ENCODE assay signal across 1 cellular context in the genomic region with DNA sequence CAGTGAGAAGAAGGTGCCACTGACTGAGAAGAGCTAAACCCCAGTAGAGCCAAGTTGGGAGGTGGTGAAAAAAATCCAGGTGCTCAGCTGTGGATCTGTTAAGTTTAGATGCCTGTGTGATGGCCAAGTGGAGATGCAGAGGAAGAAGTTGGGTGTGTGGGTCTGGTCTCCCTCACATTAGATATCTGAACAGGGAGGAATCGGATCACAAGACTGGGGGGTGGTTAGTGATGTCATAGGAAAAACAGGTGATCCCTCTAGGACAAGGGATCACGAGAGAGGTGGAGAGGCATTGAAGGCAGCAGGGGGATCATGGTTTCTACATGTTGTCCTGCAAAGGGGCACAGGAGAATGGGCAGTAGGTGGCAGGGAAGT.
TF ChIP-seq lines count a peak whose summit lies in the region.

No MANE protein-coding gene starts in this region.

TF ChIP-seq in K562, 482 proteins besides CTCF, POLR2A, EP300 and RAD21 (continued from another document):
- TF ChIP-seq CTCFL (IDR thresholded peaks at IDR 0.05; ENCODE audit: borderline replicate concordance, insufficient read depth, low read depth, low read length, poor library complexity, severe bottlenecking) (no peak), ZNF143 (CRISPR knock-in tag; IDR thresholded peaks at IDR 0.05) (no peak), ETV6 (IDR thresholded peaks at IDR 0.05; ENCODE audit: borderline replicate concordance in 1 of 2, low read depth in 2 of 2, low read length in 1 of 2) (no peak), ETV6 (CRISPR knock-in tag; IDR thresholded peaks at IDR 0.05; ENCODE audit: borderline replicate concordance) (no peak), CHD1 (IDR thresholded peaks at IDR 0.05; ENCODE audit: low read length) (no peak), REST (CRISPR knock-in tag; IDR thresholded peaks at IDR 0.05; ENCODE audit: low read depth) (no peak), WHSC1 (IDR thresholded peaks at IDR 0.05; ENCODE audit: low read length) (no peak), ZNF175 (CRISPR knock-in tag; IDR thresholded peaks at IDR 0.05; ENCODE audit: low read depth) (no peak), NFIX (CRISPR knock-in tag; IDR thresholded peaks at IDR 0.05; ENCODE audit: low read depth) (no peak), ZNF586 (CRISPR knock-in tag; conservative IDR thresholded peaks at IDR 0.05) (no peak), MXI1 (IDR thresholded peaks at IDR 0.05; ENCODE audit: low read depth, low read length) (no peak), ZNF764 (CRISPR knock-in tag; IDR thresholded peaks at IDR 0.05; ENCODE audit: low read depth) (no peak), ZNF124 (CRISPR knock-in tag; IDR thresholded peaks at IDR 0.05) (no peak), SREBF2 (CRISPR knock-in tag; IDR thresholded peaks at IDR 0.05) (no peak), NONO (IDR thresholded peaks at IDR 0.05; ENCODE audit: low read depth in 2 of 2, low read length in 1 of 2) (no peak), BCLAF1 (IDR thresholded peaks at IDR 0.05; ENCODE audit: borderline replicate concordance in 1 of 2, control insufficient read depth in 1 of 2, low read depth in 2 of 2, low read length in 1 of 2) (no peak), ZBTB7A (IDR thresholded peaks at IDR 0.05; ENCODE audit: borderline replicate concordance, control insufficient read depth, low read depth, low read length) (no peak), SREBF1 (IDR thresholded peaks at IDR 0.05; ENCODE audit: borderline replicate concordance, low read depth, low read length) (no peak), ZBTB17 (CRISPR knock-in tag; IDR thresholded peaks at IDR 0.05) (no peak), ZNF431 (CRISPR knock-in tag; IDR thresholded peaks at IDR 0.05) (no peak), NFRKB (IDR thresholded peaks at IDR 0.05; ENCODE audit: low read depth) (peak; percentile 6; the same call in 1 of the 2 replicates), IFI16 (CRISPR knock-in tag; IDR thresholded peaks at IDR 0.05) (no peak), MIER1 (IDR thresholded peaks at IDR 0.05; ENCODE audit: low read depth) (peak; percentile 21), SIN3B (IDR thresholded peaks at IDR 0.05; ENCODE audit: low read depth) (no peak), ETV5 (CRISPR knock-in tag; IDR thresholded peaks at IDR 0.05; ENCODE audit: low read depth) (no peak), CREB1 (IDR thresholded peaks at IDR 0.05) (no peak), CREB1 (CRISPR knock-in tag; IDR thresholded peaks at IDR 0.05) (no peak), ETS1 (conservative IDR thresholded peaks at IDR 0.05; ENCODE audit: control insufficient read depth, low read depth, low read length) (no peak), TCF7L2 (IDR thresholded peaks at IDR 0.05; ENCODE audit: low read depth, low read length) (no peak), C11orf30 (IDR thresholded peaks at IDR 0.05; ENCODE audit: low read depth) (no peak), PHF20 (IDR thresholded peaks at IDR 0.05; ENCODE audit: partially characterized antibody) (no peak), RBM25 (IDR thresholded peaks at IDR 0.05; ENCODE audit: low read depth, low read length, severe bottlenecking) (no peak), SRSF9 (IDR thresholded peaks at IDR 0.05; ENCODE audit: borderline replicate concordance, low read depth, low read length) (no peak), CEBPG (CRISPR knock-in tag; IDR thresholded peaks at IDR 0.05) (no peak), CEBPG (tag; conservative IDR thresholded peaks at IDR 0.05 in 1 of 2, IDR thresholded peaks at IDR 0.05 in 1 of 2) (peak in 1 of 2 experiments; percentile 49; a peak in 1 of 4 replicates), ATF7 (IDR thresholded peaks at IDR 0.05) (no peak), ARID1B (IDR thresholded peaks at IDR 0.05) (no peak), ZNF24 (IDR thresholded peaks at IDR 0.05) (no peak), ZNF184 (CRISPR knock-in tag; IDR thresholded peaks at IDR 0.05) (no peak), ZNF3 (CRISPR knock-in tag; IDR thresholded peaks at IDR 0.05) (no peak), BDP1 (IDR thresholded peaks at IDR 0.05; ENCODE audit: insufficient read depth, insufficient read length) (no peak), ZBTB43 (CRISPR knock-in tag; IDR thresholded peaks at IDR 0.05) (no peak)
- TF ChIP-seq, protein P1, sequence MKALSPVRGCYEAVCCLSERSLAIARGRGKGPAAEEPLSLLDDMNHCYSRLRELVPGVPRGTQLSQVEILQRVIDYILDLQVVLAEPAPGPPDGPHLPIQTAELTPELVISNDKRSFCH (CRISPR knock-in tag; IDR thresholded peaks at IDR 0.05), result no peak
- TF ChIP-seq, protein P1 (tag; IDR thresholded peaks at IDR 0.05), result no peak
- TF ChIP-seq, protein P2, sequence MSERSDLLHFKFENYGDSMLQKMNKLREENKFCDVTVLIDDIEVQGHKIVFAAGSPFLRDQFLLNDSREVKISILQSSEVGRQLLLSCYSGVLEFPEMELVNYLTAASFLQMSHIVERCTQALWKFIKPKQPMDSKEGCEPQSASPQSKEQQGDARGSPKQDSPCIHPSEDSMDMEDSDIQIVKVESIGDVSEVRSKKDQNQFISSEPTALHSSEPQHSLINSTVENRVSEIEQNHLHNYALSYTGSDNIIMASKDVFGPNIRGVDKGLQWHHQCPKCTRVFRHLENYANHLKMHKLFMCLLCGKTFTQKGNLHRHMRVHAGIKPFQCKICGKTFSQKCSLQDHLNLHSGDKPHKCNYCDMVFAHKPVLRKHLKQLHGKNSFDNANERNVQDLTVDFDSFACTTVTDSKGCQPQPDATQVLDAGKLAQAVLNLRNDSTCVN (CRISPR knock-in tag; IDR thresholded peaks at IDR 0.05), result 0 out of 2 replicates have a peak, but pooled peaks have one; percentile 20
- TF ChIP-seq, protein P3, sequence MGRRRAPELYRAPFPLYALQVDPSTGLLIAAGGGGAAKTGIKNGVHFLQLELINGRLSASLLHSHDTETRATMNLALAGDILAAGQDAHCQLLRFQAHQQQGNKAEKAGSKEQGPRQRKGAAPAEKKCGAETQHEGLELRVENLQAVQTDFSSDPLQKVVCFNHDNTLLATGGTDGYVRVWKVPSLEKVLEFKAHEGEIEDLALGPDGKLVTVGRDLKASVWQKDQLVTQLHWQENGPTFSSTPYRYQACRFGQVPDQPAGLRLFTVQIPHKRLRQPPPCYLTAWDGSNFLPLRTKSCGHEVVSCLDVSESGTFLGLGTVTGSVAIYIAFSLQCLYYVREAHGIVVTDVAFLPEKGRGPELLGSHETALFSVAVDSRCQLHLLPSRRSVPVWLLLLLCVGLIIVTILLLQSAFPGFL (CRISPR knock-in tag; IDR thresholded peaks at IDR 0.05), result no peak
- TF ChIP-seq, protein P4, sequence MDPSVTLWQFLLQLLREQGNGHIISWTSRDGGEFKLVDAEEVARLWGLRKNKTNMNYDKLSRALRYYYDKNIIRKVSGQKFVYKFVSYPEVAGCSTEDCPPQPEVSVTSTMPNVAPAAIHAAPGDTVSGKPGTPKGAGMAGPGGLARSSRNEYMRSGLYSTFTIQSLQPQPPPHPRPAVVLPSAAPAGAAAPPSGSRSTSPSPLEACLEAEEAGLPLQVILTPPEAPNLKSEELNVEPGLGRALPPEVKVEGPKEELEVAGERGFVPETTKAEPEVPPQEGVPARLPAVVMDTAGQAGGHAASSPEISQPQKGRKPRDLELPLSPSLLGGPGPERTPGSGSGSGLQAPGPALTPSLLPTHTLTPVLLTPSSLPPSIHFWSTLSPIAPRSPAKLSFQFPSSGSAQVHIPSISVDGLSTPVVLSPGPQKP (CRISPR knock-in tag; IDR thresholded peaks at IDR 0.05), result no peak
- TF ChIP-seq, protein P5, sequence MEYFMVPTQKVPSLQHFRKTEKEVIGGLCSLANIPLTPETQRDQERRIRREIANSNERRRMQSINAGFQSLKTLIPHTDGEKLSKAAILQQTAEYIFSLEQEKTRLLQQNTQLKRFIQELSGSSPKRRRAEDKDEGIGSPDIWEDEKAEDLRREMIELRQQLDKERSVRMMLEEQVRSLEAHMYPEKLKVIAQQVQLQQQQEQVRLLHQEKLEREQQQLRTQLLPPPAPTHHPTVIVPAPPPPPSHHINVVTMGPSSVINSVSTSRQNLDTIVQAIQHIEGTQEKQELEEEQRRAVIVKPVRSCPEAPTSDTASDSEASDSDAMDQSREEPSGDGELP (CRISPR knock-in tag; IDR thresholded peaks at IDR 0.05; ENCODE audit: borderline replicate concordance), result no peak; the same call in 1 of the 2 replicates
